ENCODE assay signal across 12 cellular contexts in the genomic region with DNA sequence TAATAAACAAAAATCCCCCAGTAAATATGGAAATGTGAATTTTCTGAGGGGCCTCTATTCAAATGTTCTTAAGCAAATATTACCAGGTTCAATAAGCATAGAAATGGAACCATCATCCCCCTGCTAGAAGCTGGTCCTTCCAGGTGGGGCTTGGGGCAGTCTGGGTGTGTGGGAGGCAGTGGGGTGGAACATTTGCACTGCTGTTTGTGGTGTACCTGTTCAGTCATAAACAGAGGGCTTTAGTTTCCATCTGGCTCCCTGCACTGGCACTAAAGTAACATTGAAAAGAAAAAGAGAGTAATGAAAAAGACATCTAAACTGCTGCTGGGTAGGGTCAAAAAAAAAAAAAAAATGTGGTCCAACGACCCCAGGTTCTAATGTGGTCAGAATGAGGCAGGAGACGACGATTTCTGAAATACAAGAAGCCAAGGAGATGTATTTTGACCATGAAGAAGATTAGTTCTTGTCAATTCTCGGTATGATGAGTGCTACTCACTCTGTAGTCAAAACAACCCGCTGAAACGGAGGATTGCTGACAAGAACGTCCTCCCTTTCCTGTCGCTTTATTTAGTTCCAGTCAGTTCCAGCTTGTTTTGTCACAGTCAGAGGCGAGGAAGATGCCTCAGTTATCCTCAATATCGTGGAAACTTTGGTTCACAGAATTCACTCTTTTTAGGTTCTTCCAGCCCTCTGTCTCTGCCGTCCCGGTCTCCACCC. TPM values are rescaled to one million over a fixed set of nuclear protein-coding genes. Genes with fewer than 3 reads are reported as not detected.
DNase-seq lines count a peak whose midpoint lies in the region; ATAC-seq, FAIRE-seq and TF ChIP-seq lines count a peak whose summit lies in the region.
"Had no signal": no experiment of that assay in that cellular context is flagged by ENCODE, and none has a peak within 500 bp of the region (broad histone marks: within the 10 kb centered on the region; RNA-seq: fewer than 3 reads in every experiment).

No MANE protein-coding gene starts in this region.

- ATAC-seq in CD4-positive, CD25-positive, alpha-beta regulatory T cell (ENCODE audit: low read depth in 2 of 2), result no peak
- peak; percentile 62 for ATAC-seq in GM19043 (IDR thresholded peaks at IDR 0.05; ENCODE audit: low read depth, unreplicated experiment)
- ATAC-seq in HG02884 (IDR thresholded peaks at IDR 0.05; ENCODE audit: unreplicated experiment), result peak; percentile 61
- ATAC-seq: CD8-positive, alpha-beta T cell had no signal

- peaks cover 37 to 41% (median 38%) of the 10 kb centered on the region in 4 donors for H3K4me1 Mint-ChIP-seq in CD4-positive, CD25-positive, alpha-beta regulatory T cell
- H3K4me1 Mint-ChIP-seq in endodermal cell (peaks cover 1% of the 10 kb centered on the region), chondrocyte (ENCODE audit: low read depth) (peaks cover 5% of the 10 kb centered on the region)
- H3K4me1 Mint-ChIP-seq: nephron had no signal

- H3K9me3 ChIP-seq in CD4-positive, CD25-positive, alpha-beta regulatory T cell (ENCODE audit: control insufficient read depth in 2 of 2, low read length in 2 of 2), result no peaks in the 10 kb centered on the region
- H3K9me3 ChIP-seq in endodermal cell (ENCODE audit: control insufficient read depth, low read length), result no peaks in the 10 kb centered on the region
- H3K9me3 ChIP-seq: adrenal gland had no signal

- H3K27me3 Mint-ChIP-seq in CD4-positive, CD25-positive, alpha-beta regulatory T cell, result no peaks in the 10 kb centered on the region
- peaks cover 4% of the 10 kb centered on the region for H3K27me3 Mint-ChIP-seq in endodermal cell (ENCODE audit: insufficient read depth)
- H3K27me3 Mint-ChIP-seq in chondrocyte (ENCODE audit: low read depth), result no peaks in the 10 kb centered on the region

- no peaks in the 10 kb centered on the region for H3K27me3 ChIP-seq in CD4-positive, CD25-positive, alpha-beta regulatory T cell (ENCODE audit: control insufficient read depth, insufficient read depth, low read length)
- H3K27me3 ChIP-seq in endodermal cell (ENCODE audit: control insufficient read depth, insufficient read depth, low read length, poor library complexity, severe bottlenecking), result no peaks in the 10 kb centered on the region

- DNase-seq in CD4-positive, CD25-positive, alpha-beta regulatory T cell, result peak in 1 of 3 donors; percentile 74
- DNase-seq in NCI-H526 treated with DMSO at 0.1 percent for 48 hours (lab: John Stamatoyannopoulos, UW) (peak; percentile 97), RCC 7860 (ENCODE audit: low spot score) (no peak), endodermal cell (no peak), chondrocyte (ENCODE audit: low spot score) (no peak), HUDEP-2 (lab: John Stamatoyannopoulos, UW; ENCODE audit: unreplicated experiment in 76 of 76) (no peak)
- DNase-seq: adrenal gland; CD8-positive, alpha-beta T cell had no signal

- no peak for TF ChIP-seq CTCF in endodermal cell (conservative IDR thresholded peaks at IDR 0.05)
- no peak for TF ChIP-seq CTCF in chondrocyte (IDR thresholded peaks at IDR 0.05)

- peaks cover 24% of the 10 kb centered on the region for H3K4me1 ChIP-seq in CD4-positive, CD25-positive, alpha-beta regulatory T cell (ENCODE audit: control insufficient read depth, insufficient read depth, low read length, poor library complexity, severe bottlenecking)
- H3K4me1 ChIP-seq in endodermal cell (ENCODE audit: control insufficient read depth, insufficient read depth, low read length), result no peaks in the 10 kb centered on the region

- no peak overlapping the region for H3K9ac ChIP-seq in endodermal cell (ENCODE audit: extremely low read depth, low read length, poor library complexity, severe bottlenecking)

- H3K9me3 Mint-ChIP-seq in CD4-positive, CD25-positive, alpha-beta regulatory T cell, result no peaks in the 10 kb centered on the region
- peaks cover 6% of the 10 kb centered on the region for H3K9me3 Mint-ChIP-seq in endodermal cell
- no peaks in the 10 kb centered on the region for H3K9me3 Mint-ChIP-seq in chondrocyte (ENCODE audit: low read depth)
- H3K9me3 Mint-ChIP-seq: CD8-positive, alpha-beta T cell; nephron had no signal

- 89 to 90% methylated on average over 10 to 12 of the region's 12 CpGs for WGBS in endodermal cell (ENCODE audit: insufficient coverage in 1 of 2, insufficient read length in 1 of 2), 2 experiments

- peak overlapping the region in 3 of 4 donors; percentile 47 to 62 (median 53) for H3K4me3 Mint-ChIP-seq in CD4-positive, CD25-positive, alpha-beta regulatory T cell
- H3K4me3 Mint-ChIP-seq in endodermal cell (no peak overlapping the region), chondrocyte (ENCODE audit: unreplicated experiment) (no peak overlapping the region)
- H3K4me3 Mint-ChIP-seq: CD8-positive, alpha-beta T cell; nephron had no signal

- H3K36me3 ChIP-seq in CD4-positive, CD25-positive, alpha-beta regulatory T cell (ENCODE audit: control insufficient read depth, insufficient read depth, low read length), result no peaks in the 10 kb centered on the region
- H3K36me3 ChIP-seq in endodermal cell (ENCODE audit: control insufficient read depth, insufficient read depth, low read length), result no peaks in the 10 kb centered on the region
- H3K36me3 ChIP-seq: adrenal gland had no signal

- H3K4me3 ChIP-seq in CD4-positive, CD25-positive, alpha-beta regulatory T cell (ENCODE audit: low read depth, low read length), result peak overlapping the region; percentile 45
- H3K4me3 ChIP-seq in endodermal cell (ENCODE audit: low read length), result no peak overlapping the region
- H3K4me3 ChIP-seq: adrenal gland had no signal

- FAIRE-seq in RCC 7860 (lab: Jason Lieb, UNC), result no peak

- peak overlapping the region; percentile 39 to 89 (median 43) for H3K27ac Mint-ChIP-seq in CD4-positive, CD25-positive, alpha-beta regulatory T cell
- H3K27ac Mint-ChIP-seq in endodermal cell, result no peak overlapping the region
- no peak overlapping the region for H3K27ac Mint-ChIP-seq in chondrocyte (ENCODE audit: unreplicated experiment)
- H3K27ac Mint-ChIP-seq: CD8-positive, alpha-beta T cell; nephron had no signal

- peak overlapping the region; percentile 1 for H3K27ac ChIP-seq in CD4-positive, CD25-positive, alpha-beta regulatory T cell (ENCODE audit: insufficient read depth, low read length, poor library complexity, severe bottlenecking)
- H3K27ac ChIP-seq in endodermal cell (ENCODE audit: low read depth, low read length), result no peak overlapping the region
- H3K27ac ChIP-seq: adrenal gland had no signal

- no peaks in the 10 kb centered on the region for H3K36me3 Mint-ChIP-seq in CD4-positive, CD25-positive, alpha-beta regulatory T cell
- H3K36me3 Mint-ChIP-seq in endodermal cell (ENCODE audit: low read depth) (no peaks in the 10 kb centered on the region), chondrocyte (ENCODE audit: low read depth) (no peaks in the 10 kb centered on the region)
- H3K36me3 Mint-ChIP-seq: CD8-positive, alpha-beta T cell had no signal

RNA-seq across cellular contexts. Expression of gene MANSC4, which starts 44.2 kb away (rescaled TPM):
- not detected for total RNA-seq in CD4-positive, CD25-positive, alpha-beta regulatory T cell
- polyA plus RNA-seq in CD4-positive, CD25-positive, alpha-beta regulatory T cell, result 1 to 10 TPM in 3 of 4 donors, not detected in 1; 1.5 to 2.4 (median 1.9) TPM
- total RNA-seq in endodermal cell (not detected), chondrocyte (not detected in 3 replicates)
- not detected for polyA plus RNA-seq in endodermal cell (2013, experiment 1 of 2)
- polyA plus RNA-seq in endodermal cell (2013, experiment 2 of 2), result not detected
- total RNA-seq: adrenal gland; CD8-positive, alpha-beta T cell; glomerular endothelial cell had no signal

RNA-seq across cellular contexts. Expression of gene KLHL42, which starts 44.3 kb away (rescaled TPM):
- 23.6 TPM for total RNA-seq in CD4-positive, CD25-positive, alpha-beta regulatory T cell
- polyA plus RNA-seq in CD4-positive, CD25-positive, alpha-beta regulatory T cell, result 10 to 100 TPM; 10.6 to 15.0 (median 12.6) TPM
- total RNA-seq in endodermal cell (10 to 100 TPM; 30.4 to 53.0 TPM), chondrocyte (27.7 to 31.9 TPM (median 28.8 TPM) in 3 replicates)
- 17.2 TPM for polyA plus RNA-seq in endodermal cell (2013, experiment 1 of 2)
- polyA plus RNA-seq in endodermal cell (2013, experiment 2 of 2), result 16.7 TPM

Comparison
In these comparisons a context has a peak if more than half of its experiments do, and no peak if none do; other contexts are left out.
1. ATAC-seq: peak in GM19043 (single experiment) and HG02884 (single experiment); none in CD4-positive, CD25-positive, alpha-beta regulatory T cell (0 of 2).
2. H3K27ac Mint-ChIP-seq: peak in CD4-positive, CD25-positive, alpha-beta regulatory T cell (3 of 3); none in endodermal cell (single experiment) and chondrocyte (single experiment).
3. H3K4me3 Mint-ChIP-seq: peak in CD4-positive, CD25-positive, alpha-beta regulatory T cell (3 of 4); none in endodermal cell (single experiment) and chondrocyte (single experiment).